Comparison of ENCODE assay signal across 2 cellular contexts in the genomic region with DNA sequence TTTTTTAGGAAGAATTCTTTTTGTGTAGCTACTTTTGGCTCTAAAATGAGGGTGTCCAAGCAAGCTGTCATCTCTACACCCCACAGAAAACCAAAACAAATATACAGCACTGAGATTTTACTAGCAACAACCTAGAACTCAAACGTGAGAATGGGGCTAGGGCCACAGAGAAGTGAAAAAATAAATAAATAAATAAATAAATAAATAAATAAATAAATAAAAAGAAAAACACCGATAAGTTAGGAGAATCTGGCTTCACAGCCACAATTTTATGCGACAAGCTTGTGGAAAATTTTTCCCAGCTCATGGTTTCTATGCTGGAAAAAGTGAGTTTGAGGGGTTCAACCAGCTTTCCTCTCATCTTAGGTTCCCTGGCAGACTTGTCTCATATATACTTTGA.
TF ChIP-seq lines count a peak whose summit lies in the region.

No MANE protein-coding gene starts in this region.

TF ChIP-seq in HCT116, 20 proteins besides CTCF, POLR2A, EP300 and RAD21 (continued from another document):
- TF ChIP-seq ZNF274 (IDR thresholded peaks at IDR 0.05; ENCODE audit: low read depth, low read length) (no peak), CBX3 (IDR thresholded peaks at IDR 0.05; ENCODE audit: low read depth) (no peak), EZH2phosphoT487 (IDR thresholded peaks at IDR 0.05; ENCODE audit: borderline replicate concordance) (no peak), ELF1 (IDR thresholded peaks at IDR 0.05; ENCODE audit: borderline replicate concordance, low read depth) (no peak), SIN3A (IDR thresholded peaks at IDR 0.05; ENCODE audit: low read depth) (no peak), MAX (IDR thresholded peaks at IDR 0.05) (no peak), POLR2AphosphoS5 (IDR thresholded peaks at IDR 0.05; ENCODE audit: low read depth, low read length) (no peak), YY1 (IDR thresholded peaks at IDR 0.05; ENCODE audit: extremely low read depth, insufficient replicate concordance, low read depth, low read length) (no peak), SRF (IDR thresholded peaks at IDR 0.05; ENCODE audit: low read depth) (no peak), ZFX (IDR thresholded peaks at IDR 0.05) (no peak), TCF7L2 (IDR thresholded peaks at IDR 0.05; ENCODE audit: borderline replicate concordance, extremely low read depth, insufficient read depth, insufficient read length) (no peak)
- TF ChIP-seq, protein P1, sequence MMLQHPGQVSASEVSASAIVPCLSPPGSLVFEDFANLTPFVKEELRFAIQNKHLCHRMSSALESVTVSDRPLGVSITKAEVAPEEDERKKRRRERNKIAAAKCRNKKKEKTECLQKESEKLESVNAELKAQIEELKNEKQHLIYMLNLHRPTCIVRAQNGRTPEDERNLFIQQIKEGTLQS (IDR thresholded peaks at IDR 0.05), result no peak
- TF ChIP-seq, protein P2, sequence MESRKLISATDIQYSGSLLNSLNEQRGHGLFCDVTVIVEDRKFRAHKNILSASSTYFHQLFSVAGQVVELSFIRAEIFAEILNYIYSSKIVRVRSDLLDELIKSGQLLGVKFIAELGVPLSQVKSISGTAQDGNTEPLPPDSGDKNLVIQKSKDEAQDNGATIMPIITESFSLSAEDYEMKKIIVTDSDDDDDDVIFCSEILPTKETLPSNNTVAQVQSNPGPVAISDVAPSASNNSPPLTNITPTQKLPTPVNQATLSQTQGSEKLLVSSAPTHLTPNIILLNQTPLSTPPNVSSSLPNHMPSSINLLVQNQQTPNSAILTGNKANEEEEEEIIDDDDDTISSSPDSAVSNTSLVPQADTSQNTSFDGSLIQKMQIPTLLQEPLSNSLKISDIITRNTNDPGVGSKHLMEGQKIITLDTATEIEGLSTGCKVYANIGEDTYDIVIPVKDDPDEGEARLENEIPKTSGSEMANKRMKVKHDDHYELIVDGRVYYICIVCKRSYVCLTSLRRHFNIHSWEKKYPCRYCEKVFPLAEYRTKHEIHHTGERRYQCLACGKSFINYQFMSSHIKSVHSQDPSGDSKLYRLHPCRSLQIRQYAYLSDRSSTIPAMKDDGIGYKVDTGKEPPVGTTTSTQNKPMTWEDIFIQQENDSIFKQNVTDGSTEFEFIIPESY (IDR thresholded peaks at IDR 0.05; ENCODE audit: extremely low read depth, insufficient replicate concordance, low read length), result no peak

TF ChIP-seq in HEK293, 187 proteins besides CTCF, POLR2A, EP300 and RAD21 (continued from another document and continues in another):
- TF ChIP-seq, protein P3, sequence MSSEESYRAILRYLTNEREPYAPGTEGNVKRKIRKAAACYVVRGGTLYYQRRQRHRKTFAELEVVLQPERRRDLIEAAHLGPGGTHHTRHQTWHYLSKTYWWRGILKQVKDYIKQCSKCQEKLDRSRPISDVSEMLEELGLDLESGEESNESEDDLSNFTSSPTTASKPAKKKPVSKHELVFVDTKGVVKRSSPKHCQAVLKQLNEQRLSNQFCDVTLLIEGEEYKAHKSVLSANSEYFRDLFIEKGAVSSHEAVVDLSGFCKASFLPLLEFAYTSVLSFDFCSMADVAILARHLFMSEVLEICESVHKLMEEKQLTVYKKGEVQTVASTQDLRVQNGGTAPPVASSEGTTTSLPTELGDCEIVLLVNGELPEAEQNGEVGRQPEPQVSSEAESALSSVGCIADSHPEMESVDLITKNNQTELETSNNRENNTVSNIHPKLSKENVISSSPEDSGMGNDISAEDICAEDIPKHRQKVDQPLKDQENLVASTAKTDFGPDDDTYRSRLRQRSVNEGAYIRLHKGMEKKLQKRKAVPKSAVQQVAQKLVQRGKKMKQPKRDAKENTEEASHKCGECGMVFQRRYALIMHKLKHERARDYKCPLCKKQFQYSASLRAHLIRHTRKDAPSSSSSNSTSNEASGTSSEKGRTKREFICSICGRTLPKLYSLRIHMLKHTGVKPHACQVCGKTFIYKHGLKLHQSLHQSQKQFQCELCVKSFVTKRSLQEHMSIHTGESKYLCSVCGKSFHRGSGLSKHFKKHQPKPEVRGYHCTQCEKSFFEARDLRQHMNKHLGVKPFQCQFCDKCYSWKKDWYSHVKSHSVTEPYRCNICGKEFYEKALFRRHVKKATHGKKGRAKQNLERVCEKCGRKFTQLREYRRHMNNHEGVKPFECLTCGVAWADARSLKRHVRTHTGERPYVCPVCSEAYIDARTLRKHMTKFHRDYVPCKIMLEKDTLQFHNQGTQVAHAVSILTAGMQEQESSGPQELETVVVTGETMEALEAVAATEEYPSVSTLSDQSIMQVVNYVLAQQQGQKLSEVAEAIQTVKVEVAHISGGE (tag by site-specific recombination; conservative IDR thresholded peaks at IDR 0.05; ENCODE audit: low read depth), result peak; percentile 55
- no peak for TF ChIP-seq ZNF114 (tag by site-specific recombination; IDR thresholded peaks at IDR 0.05)
- no peak for TF ChIP-seq ZNF707 (tag by site-specific recombination; IDR thresholded peaks at IDR 0.05)
- TF ChIP-seq, protein P4, sequence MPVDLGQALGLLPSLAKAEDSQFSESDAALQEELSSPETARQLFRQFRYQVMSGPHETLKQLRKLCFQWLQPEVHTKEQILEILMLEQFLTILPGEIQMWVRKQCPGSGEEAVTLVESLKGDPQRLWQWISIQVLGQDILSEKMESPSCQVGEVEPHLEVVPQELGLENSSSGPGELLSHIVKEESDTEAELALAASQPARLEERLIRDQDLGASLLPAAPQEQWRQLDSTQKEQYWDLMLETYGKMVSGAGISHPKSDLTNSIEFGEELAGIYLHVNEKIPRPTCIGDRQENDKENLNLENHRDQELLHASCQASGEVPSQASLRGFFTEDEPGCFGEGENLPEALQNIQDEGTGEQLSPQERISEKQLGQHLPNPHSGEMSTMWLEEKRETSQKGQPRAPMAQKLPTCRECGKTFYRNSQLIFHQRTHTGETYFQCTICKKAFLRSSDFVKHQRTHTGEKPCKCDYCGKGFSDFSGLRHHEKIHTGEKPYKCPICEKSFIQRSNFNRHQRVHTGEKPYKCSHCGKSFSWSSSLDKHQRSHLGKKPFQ (tag by site-specific recombination; IDR thresholded peaks at IDR 0.05), result no peak
- TF ChIP-seq, protein P5, sequence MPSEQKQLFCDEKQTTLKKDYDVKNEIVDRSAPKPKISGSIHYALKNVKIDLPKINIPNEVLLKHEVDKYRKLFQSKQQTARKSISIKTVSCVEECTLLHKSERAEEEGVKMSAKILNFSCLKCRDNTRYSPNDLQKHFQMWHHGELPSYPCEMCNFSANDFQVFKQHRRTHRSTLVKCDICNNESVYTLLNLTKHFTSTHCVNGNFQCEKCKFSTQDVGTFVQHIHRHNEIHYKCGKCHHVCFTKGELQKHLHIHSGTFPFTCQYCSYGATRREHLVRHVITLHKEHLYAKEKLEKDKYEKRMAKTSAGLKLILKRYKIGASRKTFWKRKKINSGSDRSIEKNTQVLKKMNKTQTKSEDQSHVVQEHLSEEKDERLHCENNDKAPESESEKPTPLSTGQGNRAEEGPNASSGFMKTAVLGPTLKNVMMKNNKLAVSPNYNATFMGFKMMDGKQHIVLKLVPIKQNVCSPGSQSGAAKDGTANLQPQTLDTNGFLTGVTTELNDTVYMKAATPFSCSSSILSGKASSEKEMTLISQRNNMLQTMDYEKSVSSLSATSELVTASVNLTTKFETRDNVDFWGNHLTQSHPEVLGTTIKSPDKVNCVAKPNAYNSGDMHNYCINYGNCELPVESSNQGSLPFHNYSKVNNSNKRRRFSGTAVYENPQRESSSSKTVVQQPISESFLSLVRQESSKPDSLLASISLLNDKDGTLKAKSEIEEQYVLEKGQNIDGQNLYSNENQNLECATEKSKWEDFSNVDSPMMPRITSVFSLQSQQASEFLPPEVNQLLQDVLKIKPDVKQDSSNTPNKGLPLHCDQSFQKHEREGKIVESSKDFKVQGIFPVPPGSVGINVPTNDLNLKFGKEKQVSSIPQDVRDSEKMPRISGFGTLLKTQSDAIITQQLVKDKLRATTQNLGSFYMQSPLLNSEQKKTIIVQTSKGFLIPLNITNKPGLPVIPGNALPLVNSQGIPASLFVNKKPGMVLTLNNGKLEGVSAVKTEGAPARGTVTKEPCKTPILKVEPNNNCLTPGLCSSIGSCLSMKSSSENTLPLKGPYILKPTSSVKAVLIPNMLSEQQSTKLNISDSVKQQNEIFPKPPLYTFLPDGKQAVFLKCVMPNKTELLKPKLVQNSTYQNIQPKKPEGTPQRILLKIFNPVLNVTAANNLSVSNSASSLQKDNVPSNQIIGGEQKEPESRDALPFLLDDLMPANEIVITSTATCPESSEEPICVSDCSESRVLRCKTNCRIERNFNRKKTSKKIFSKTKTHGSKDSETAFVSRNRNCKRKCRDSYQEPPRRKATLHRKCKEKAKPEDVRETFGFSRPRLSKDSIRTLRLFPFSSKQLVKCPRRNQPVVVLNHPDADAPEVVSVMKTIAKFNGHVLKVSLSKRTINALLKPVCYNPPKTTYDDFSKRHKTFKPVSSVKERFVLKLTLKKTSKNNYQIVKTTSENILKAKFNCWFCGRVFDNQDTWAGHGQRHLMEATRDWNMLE (tag by site-specific recombination; conservative IDR thresholded peaks at IDR 0.05; ENCODE audit: low read depth), result peak; percentile 74
- peak; percentile 49; the same call in 1 of the 2 replicates for TF ChIP-seq ZNF266 (tag by site-specific recombination; IDR thresholded peaks at IDR 0.05; ENCODE audit: low read depth)
- TF ChIP-seq ZNF394 (tag by site-specific recombination; IDR thresholded peaks at IDR 0.05; ENCODE audit: borderline replicate concordance), result peak; percentile 77; the same call in 1 of the 2 replicates
- no peak for TF ChIP-seq ZNF670 (tag by site-specific recombination; IDR thresholded peaks at IDR 0.05; ENCODE audit: low read depth)
- TF ChIP-seq, protein P6, sequence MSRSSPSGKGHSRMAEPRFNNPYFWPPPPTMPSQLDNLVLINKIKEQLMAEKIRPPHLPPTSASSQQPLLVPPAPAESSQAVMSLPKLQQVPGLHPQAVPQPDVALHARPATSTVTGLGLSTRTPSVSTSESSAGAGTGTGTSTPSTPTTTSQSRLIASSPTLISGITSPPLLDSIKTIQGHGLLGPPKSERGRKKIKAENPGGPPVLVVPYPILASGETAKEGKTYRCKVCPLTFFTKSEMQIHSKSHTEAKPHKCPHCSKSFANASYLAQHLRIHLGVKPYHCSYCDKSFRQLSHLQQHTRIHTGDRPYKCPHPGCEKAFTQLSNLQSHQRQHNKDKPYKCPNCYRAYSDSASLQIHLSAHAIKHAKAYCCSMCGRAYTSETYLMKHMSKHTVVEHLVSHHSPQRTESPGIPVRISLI (tag by site-specific recombination; IDR thresholded peaks at IDR 0.05), result no peak
- 0 out of 2 replicates have a peak, but pooled peaks have one; percentile 18 for TF ChIP-seq ZNF140 (tag by site-specific recombination; IDR thresholded peaks at IDR 0.05)
- TF ChIP-seq REST (tag by site-specific recombination; IDR thresholded peaks at IDR 0.05), result peak; percentile 26; the same call in 1 of the 2 replicates
- TF ChIP-seq ZSCAN5A (tag by site-specific recombination; IDR thresholded peaks at IDR 0.05), result no peak
